Comparison of ENCODE assay signal across 17 cellular contexts in the genomic region with DNA sequence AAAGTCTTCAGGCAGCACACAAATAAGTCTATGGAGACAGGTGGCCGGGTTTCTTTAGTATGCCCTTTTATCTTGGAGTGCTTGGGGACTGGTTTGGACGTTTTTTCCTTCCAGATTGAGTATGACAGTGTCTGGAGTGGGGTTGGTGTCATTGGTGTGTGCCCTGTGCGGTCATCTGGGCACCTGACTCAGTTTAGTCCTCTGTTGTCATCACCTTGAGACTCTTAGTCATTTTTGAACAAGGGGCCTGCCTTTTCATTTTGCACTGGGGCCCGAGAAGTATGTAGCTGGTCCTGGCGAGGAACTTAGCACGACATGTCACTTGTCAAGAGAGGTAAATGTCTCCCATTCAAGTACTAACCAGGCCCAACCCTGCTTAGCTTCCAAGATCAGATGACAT. TPM values are rescaled to one million over a fixed set of nuclear protein-coding genes. Genes with fewer than 3 reads are reported as not detected.
DNase-seq lines count a peak whose midpoint lies in the region; ATAC-seq and TF ChIP-seq lines count a peak whose summit lies in the region.
"Had no signal": no experiment of that assay in that cellular context is flagged by ENCODE, and none has a peak within 500 bp of the region (broad histone marks: within the 10 kb centered on the region; RNA-seq: fewer than 3 reads in every experiment).

No MANE protein-coding gene starts in this region.

- CTCF ChIA-PET in activated CD4-positive, alpha-beta memory T cell treated with anti-CD3 and anti-CD28 coated beads for 36 hours (lab: Charles Lee): interaction anchor here (1.1 kb wide), 1 partner anchor 58 kb away, joined by 3 read pairs; no protein-coding TSS in a partner anchor
- CTCF ChIA-PET in activated CD4-positive, alpha-beta memory T cell treated with anti-CD3 and anti-CD28 coated beads, Interleukin-2, amount 10 ng/mL, durations not matched to agents 7 days and 5 days (lab: Charles Lee): no interaction called here
- CTCF ChIA-PET in CD4-positive, alpha-beta T cell (lab: Charles Lee): no interaction called here

- no peaks in the 10 kb centered on the region for H3K36me3 ChIP-seq in gastrocnemius medialis

- H3K27me3 Mint-ChIP-seq in activated CD4-positive, alpha-beta memory T cell treated with anti-CD3 and anti-CD28 coated beads for 36 hours: no peaks in the 10 kb centered on the region
- no peaks in the 10 kb centered on the region for H3K27me3 Mint-ChIP-seq in activated CD4-positive, alpha-beta memory T cell treated with anti-CD3 and anti-CD28 coated beads, Interleukin-2, amount 10 ng/mL, durations not matched to agents 7 days and 5 days
- no peaks in the 10 kb centered on the region for H3K27me3 Mint-ChIP-seq in CD4-positive, alpha-beta T cell
- H3K27me3 Mint-ChIP-seq: CD8-positive, alpha-beta memory T cell had no signal

- no peak for TF ChIP-seq POLR2A in gastrocnemius medialis (IDR thresholded peaks at IDR 0.05)

- POLR2A ChIA-PET in activated CD4-positive, alpha-beta memory T cell treated with anti-CD3 and anti-CD28 coated beads for 36 hours (lab: Charles Lee): no interaction called here
- POLR2A ChIA-PET in activated CD4-positive, alpha-beta memory T cell treated with anti-CD3 and anti-CD28 coated beads, Interleukin-2, amount 10 ng/mL, durations not matched to agents 7 days and 5 days (lab: Charles Lee): no interaction called here
- POLR2A ChIA-PET in CD4-positive, alpha-beta T cell (lab: Charles Lee): no interaction called here

- no peaks in the 10 kb centered on the region for H3K27me3 ChIP-seq in gastrocnemius medialis
- no peaks in the 10 kb centered on the region for H3K27me3 ChIP-seq in CD4-positive, alpha-beta T cell (ENCODE audit: control insufficient read depth, insufficient read depth, low read length)

- ATAC-seq in gastrocnemius medialis: peak; percentile 46 to 69
- no peak for ATAC-seq in CD4-positive, alpha-beta T cell (ENCODE audit: poor library complexity)
- ATAC-seq: HepG2 had no signal

- H3K36me3 Mint-ChIP-seq in activated CD4-positive, alpha-beta memory T cell treated with anti-CD3 and anti-CD28 coated beads for 36 hours: peaks cover 3% of the 10 kb centered on the region
- peaks cover 63% of the 10 kb centered on the region for H3K36me3 Mint-ChIP-seq in activated CD4-positive, alpha-beta memory T cell treated with anti-CD3 and anti-CD28 coated beads, Interleukin-2, amount 10 ng/mL, durations not matched to agents 7 days and 5 days (ENCODE audit: low read depth)
- no peaks in the 10 kb centered on the region for H3K36me3 Mint-ChIP-seq in CD4-positive, alpha-beta T cell (ENCODE audit: low read depth)

- TF ChIP-seq CTCF in gastrocnemius medialis (IDR thresholded peaks at IDR 0.05 in 4 of 5, conservative IDR thresholded peaks at IDR 0.05 in 1 of 5): no peak
- TF ChIP-seq CTCF in CD4-positive, alpha-beta T cell (IDR thresholded peaks at IDR 0.05): no peak

- peak; percentile 13 for DNase-seq in activated CD4-positive, alpha-beta memory T cell treated with anti-CD3 and anti-CD28 coated beads for 36 hours
- DNase-seq in activated CD4-positive, alpha-beta memory T cell treated with anti-CD3 and anti-CD28 coated beads, Interleukin-2, amount 10 ng/mL, durations not matched to agents 7 days and 5 days: no peak
- peak; percentile 16 for DNase-seq in left kidney (ENCODE audit: low read depth, low spot score)
- DNase-seq in gastrocnemius medialis: peak in 1 of 2 donors; percentile 16
- DNase-seq in CD4-positive, alpha-beta T cell: no peak
- no peak for DNase-seq in T-helper 1 cell
- no peak for DNase-seq in DMS153 (lab: John Stamatoyannopoulos, UW)
- DNase-seq: Caco-2; CD8-positive, alpha-beta memory T cell; HCEC 1CT; HFFc6 had no signal

- peaks cover 5% of the 10 kb centered on the region for H3K4me1 Mint-ChIP-seq in activated CD4-positive, alpha-beta memory T cell treated with anti-CD3 and anti-CD28 coated beads for 36 hours (ENCODE audit: low read depth)
- H3K4me1 Mint-ChIP-seq in activated CD4-positive, alpha-beta memory T cell treated with anti-CD3 and anti-CD28 coated beads, Interleukin-2, amount 10 ng/mL, durations not matched to agents 7 days and 5 days: peaks cover 25% of the 10 kb centered on the region
- no peaks in the 10 kb centered on the region for H3K4me1 Mint-ChIP-seq in CD4-positive, alpha-beta T cell (ENCODE audit: low read depth)
- H3K4me1 Mint-ChIP-seq: CD14-positive monocyte; CD8-positive, alpha-beta memory T cell had no signal

- intact Hi-C loops in activated CD4-positive, alpha-beta memory T cell treated with anti-CD3 and anti-CD28 coated beads for 36 hours (cut with micrococcal nuclease): no loop called here
- intact Hi-C loops in gastrocnemius medialis (cut with DNase I; ENCODE audit: low total_unique reads): no loop called here
- intact Hi-C loops in CD4-positive, alpha-beta T cell (cut with DNase I, micrococcal nuclease): no loop called here

- H3K4me1 ChIP-seq in gastrocnemius medialis: peaks cover 6 to 15% of the 10 kb centered on the region in 2 donors
- H3K4me1 ChIP-seq: Caco-2 had no signal

- H3K27ac Mint-ChIP-seq in activated CD4-positive, alpha-beta memory T cell treated with anti-CD3 and anti-CD28 coated beads for 36 hours: no peak overlapping the region
- no peak overlapping the region for H3K27ac Mint-ChIP-seq in activated CD4-positive, alpha-beta memory T cell treated with anti-CD3 and anti-CD28 coated beads, Interleukin-2, amount 10 ng/mL, durations not matched to agents 7 days and 5 days
- no peak overlapping the region for H3K27ac Mint-ChIP-seq in CD4-positive, alpha-beta T cell
- H3K27ac Mint-ChIP-seq: CD8-positive, alpha-beta memory T cell; HFFc6 had no signal

- H3K27ac ChIP-seq in gastrocnemius medialis: peak overlapping the region; percentile 53 to 74 (median 66)
- no peak overlapping the region for H3K27ac ChIP-seq in CD4-positive, alpha-beta T cell (ENCODE audit: low read depth, low read length)
- H3K27ac ChIP-seq: 22Rv1 had no signal

- no peaks in the 10 kb centered on the region for H3K9me3 ChIP-seq in gastrocnemius medialis
- no peaks in the 10 kb centered on the region for H3K9me3 ChIP-seq in CD4-positive, alpha-beta T cell (ENCODE audit: control insufficient read depth, low read length)
- H3K9me3 ChIP-seq: Caco-2 had no signal

- H3K4me3 ChIP-seq in gastrocnemius medialis: no peak overlapping the region

- no peaks in the 10 kb centered on the region for H3K9me3 Mint-ChIP-seq in activated CD4-positive, alpha-beta memory T cell treated with anti-CD3 and anti-CD28 coated beads for 36 hours
- H3K9me3 Mint-ChIP-seq in activated CD4-positive, alpha-beta memory T cell treated with anti-CD3 and anti-CD28 coated beads, Interleukin-2, amount 10 ng/mL, durations not matched to agents 7 days and 5 days: no peaks in the 10 kb centered on the region
- H3K9me3 Mint-ChIP-seq in CD4-positive, alpha-beta T cell: no peaks in the 10 kb centered on the region
- H3K9me3 Mint-ChIP-seq: CD14-positive monocyte; CD8-positive, alpha-beta memory T cell had no signal

- H3K4me3 Mint-ChIP-seq in activated CD4-positive, alpha-beta memory T cell treated with anti-CD3 and anti-CD28 coated beads for 36 hours: no peak overlapping the region
- H3K4me3 Mint-ChIP-seq in activated CD4-positive, alpha-beta memory T cell treated with anti-CD3 and anti-CD28 coated beads, Interleukin-2, amount 10 ng/mL, durations not matched to agents 7 days and 5 days: no peak overlapping the region
- H3K4me3 Mint-ChIP-seq in CD4-positive, alpha-beta T cell: no peak overlapping the region
- H3K4me3 Mint-ChIP-seq: CD14-positive monocyte; CD8-positive, alpha-beta memory T cell; HFFc6 had no signal

- in situ Hi-C loops in gastrocnemius medialis (cut with MboI; ENCODE audit: low sequenced_read_pairs in 4 of 4): loop anchor here in 1 of 4 donors (25.0 kb wide), 1 partner anchor 252 kb away; no protein-coding TSS in a partner anchor

RNA-seq across cellular contexts. Expression of a gene that starts 27.2 kb away (rescaled TPM):
- total RNA-seq in activated CD4-positive, alpha-beta memory T cell treated with anti-CD3 and anti-CD28 coated beads for 36 hours: under 1 TPM; 0.22 to 0.29 TPM
- total RNA-seq in activated CD4-positive, alpha-beta memory T cell treated with anti-CD3 and anti-CD28 coated beads, Interleukin-2, amount 10 ng/mL, durations not matched to agents 7 days and 5 days: 1 to 10 TPM; 1.6 to 2.0 TPM
- 100 to 1,000 TPM; 273 to 408 (median 362) TPM for total RNA-seq in gastrocnemius medialis
- total RNA-seq in CD4-positive, alpha-beta T cell: under 1 TPM; 0.11 to 0.22 TPM
- total RNA-seq: A673, Daoy, H4, HepG2 had no signal

Comparison
In these comparisons a context has a peak if more than half of its experiments do, and no peak if none do; other contexts are left out.
1. DNase-seq: peak in activated CD4-positive, alpha-beta memory T cell treated with anti-CD3 and anti-CD28 coated beads for 36 hours (single experiment) and left kidney (single experiment); none in activated CD4-positive, alpha-beta memory T cell treated with anti-CD3 and anti-CD28 coated beads, Interleukin-2, amount 10 ng/mL, durations not matched to agents 7 days and 5 days (single experiment), CD4-positive, alpha-beta T cell (0 of 10), T-helper 1 cell (0 of 5) and DMS153 (single experiment).
2. RNA of a gene that starts 27.2 kb away (total RNA-seq): 273 to 408 TPM in gastrocnemius medialis; 1.6 to 2.0 TPM in activated CD4-positive, alpha-beta memory T cell treated with anti-CD3 and anti-CD28 coated beads, Interleukin-2, amount 10 ng/mL, durations not matched to agents 7 days and 5 days, 0.22 to 0.29 TPM in activated CD4-positive, alpha-beta memory T cell treated with anti-CD3 and anti-CD28 coated beads for 36 hours and 0.11 to 0.22 TPM in CD4-positive, alpha-beta T cell; every median in the first group is over 10 times any median in the second.